In the genomic region with DNA sequence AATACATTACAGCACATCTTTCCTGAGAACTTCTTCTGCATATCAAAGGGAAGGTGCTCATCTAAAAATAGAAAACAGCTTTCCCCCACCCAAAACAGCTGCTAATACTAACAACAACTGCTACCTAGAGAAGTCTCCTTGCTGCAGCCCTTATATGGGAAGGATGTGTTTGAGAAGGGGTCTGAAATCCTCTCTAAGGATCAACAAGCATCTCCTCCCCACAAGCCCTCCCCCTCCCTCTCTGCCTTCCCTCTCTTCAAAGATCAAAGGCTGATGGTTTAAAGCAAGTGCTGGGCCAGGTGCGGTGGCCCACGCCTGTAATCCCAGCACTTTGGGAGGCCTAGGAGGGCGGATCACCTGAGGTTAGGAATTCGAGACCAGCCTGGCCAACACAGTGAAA, we compare ENCODE assay signal across 1 cellular context.
TF ChIP-seq lines count a peak whose summit lies in the region.

No MANE protein-coding gene starts in this region.

TF ChIP-seq in GM23338, 12 proteins besides CTCF, POLR2A, EP300 and RAD21:
- TF ChIP-seq, protein P1, sequence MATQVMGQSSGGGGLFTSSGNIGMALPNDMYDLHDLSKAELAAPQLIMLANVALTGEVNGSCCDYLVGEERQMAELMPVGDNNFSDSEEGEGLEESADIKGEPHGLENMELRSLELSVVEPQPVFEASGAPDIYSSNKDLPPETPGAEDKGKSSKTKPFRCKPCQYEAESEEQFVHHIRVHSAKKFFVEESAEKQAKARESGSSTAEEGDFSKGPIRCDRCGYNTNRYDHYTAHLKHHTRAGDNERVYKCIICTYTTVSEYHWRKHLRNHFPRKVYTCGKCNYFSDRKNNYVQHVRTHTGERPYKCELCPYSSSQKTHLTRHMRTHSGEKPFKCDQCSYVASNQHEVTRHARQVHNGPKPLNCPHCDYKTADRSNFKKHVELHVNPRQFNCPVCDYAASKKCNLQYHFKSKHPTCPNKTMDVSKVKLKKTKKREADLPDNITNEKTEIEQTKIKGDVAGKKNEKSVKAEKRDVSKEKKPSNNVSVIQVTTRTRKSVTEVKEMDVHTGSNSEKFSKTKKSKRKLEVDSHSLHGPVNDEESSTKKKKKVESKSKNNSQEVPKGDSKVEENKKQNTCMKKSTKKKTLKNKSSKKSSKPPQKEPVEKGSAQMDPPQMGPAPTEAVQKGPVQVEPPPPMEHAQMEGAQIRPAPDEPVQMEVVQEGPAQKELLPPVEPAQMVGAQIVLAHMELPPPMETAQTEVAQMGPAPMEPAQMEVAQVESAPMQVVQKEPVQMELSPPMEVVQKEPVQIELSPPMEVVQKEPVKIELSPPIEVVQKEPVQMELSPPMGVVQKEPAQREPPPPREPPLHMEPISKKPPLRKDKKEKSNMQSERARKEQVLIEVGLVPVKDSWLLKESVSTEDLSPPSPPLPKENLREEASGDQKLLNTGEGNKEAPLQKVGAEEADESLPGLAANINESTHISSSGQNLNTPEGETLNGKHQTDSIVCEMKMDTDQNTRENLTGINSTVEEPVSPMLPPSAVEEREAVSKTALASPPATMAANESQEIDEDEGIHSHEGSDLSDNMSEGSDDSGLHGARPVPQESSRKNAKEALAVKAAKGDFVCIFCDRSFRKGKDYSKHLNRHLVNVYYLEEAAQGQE (IDR thresholded peaks at IDR 0.05; ENCODE audit: unreplicated experiment), result no peak
- TF ChIP-seq EZH2 (IDR thresholded peaks at IDR 0.05; ENCODE audit: low read depth, unreplicated experiment) (no peak), NANOG (IDR thresholded peaks at IDR 0.05; ENCODE audit: borderline replicate concordance) (no peak), CREB1 (CRISPR knock-in tag; IDR thresholded peaks at IDR 0.05; ENCODE audit: low read depth) (no peak), STAT1 (IDR thresholded peaks at IDR 0.05; ENCODE audit: unreplicated experiment) (no peak), ZNF114 (CRISPR knock-in tag; IDR thresholded peaks at IDR 0.05) (no peak), EZH2phosphoT487 (IDR thresholded peaks at IDR 0.05; ENCODE audit: unreplicated experiment) (no peak)
- TF ChIP-seq, protein P2, sequence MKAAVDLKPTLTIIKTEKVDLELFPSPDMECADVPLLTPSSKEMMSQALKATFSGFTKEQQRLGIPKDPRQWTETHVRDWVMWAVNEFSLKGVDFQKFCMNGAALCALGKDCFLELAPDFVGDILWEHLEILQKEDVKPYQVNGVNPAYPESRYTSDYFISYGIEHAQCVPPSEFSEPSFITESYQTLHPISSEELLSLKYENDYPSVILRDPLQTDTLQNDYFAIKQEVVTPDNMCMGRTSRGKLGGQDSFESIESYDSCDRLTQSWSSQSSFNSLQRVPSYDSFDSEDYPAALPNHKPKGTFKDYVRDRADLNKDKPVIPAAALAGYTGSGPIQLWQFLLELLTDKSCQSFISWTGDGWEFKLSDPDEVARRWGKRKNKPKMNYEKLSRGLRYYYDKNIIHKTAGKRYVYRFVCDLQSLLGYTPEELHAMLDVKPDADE (IDR thresholded peaks at IDR 0.05), result no peak
- TF ChIP-seq, protein P3, sequence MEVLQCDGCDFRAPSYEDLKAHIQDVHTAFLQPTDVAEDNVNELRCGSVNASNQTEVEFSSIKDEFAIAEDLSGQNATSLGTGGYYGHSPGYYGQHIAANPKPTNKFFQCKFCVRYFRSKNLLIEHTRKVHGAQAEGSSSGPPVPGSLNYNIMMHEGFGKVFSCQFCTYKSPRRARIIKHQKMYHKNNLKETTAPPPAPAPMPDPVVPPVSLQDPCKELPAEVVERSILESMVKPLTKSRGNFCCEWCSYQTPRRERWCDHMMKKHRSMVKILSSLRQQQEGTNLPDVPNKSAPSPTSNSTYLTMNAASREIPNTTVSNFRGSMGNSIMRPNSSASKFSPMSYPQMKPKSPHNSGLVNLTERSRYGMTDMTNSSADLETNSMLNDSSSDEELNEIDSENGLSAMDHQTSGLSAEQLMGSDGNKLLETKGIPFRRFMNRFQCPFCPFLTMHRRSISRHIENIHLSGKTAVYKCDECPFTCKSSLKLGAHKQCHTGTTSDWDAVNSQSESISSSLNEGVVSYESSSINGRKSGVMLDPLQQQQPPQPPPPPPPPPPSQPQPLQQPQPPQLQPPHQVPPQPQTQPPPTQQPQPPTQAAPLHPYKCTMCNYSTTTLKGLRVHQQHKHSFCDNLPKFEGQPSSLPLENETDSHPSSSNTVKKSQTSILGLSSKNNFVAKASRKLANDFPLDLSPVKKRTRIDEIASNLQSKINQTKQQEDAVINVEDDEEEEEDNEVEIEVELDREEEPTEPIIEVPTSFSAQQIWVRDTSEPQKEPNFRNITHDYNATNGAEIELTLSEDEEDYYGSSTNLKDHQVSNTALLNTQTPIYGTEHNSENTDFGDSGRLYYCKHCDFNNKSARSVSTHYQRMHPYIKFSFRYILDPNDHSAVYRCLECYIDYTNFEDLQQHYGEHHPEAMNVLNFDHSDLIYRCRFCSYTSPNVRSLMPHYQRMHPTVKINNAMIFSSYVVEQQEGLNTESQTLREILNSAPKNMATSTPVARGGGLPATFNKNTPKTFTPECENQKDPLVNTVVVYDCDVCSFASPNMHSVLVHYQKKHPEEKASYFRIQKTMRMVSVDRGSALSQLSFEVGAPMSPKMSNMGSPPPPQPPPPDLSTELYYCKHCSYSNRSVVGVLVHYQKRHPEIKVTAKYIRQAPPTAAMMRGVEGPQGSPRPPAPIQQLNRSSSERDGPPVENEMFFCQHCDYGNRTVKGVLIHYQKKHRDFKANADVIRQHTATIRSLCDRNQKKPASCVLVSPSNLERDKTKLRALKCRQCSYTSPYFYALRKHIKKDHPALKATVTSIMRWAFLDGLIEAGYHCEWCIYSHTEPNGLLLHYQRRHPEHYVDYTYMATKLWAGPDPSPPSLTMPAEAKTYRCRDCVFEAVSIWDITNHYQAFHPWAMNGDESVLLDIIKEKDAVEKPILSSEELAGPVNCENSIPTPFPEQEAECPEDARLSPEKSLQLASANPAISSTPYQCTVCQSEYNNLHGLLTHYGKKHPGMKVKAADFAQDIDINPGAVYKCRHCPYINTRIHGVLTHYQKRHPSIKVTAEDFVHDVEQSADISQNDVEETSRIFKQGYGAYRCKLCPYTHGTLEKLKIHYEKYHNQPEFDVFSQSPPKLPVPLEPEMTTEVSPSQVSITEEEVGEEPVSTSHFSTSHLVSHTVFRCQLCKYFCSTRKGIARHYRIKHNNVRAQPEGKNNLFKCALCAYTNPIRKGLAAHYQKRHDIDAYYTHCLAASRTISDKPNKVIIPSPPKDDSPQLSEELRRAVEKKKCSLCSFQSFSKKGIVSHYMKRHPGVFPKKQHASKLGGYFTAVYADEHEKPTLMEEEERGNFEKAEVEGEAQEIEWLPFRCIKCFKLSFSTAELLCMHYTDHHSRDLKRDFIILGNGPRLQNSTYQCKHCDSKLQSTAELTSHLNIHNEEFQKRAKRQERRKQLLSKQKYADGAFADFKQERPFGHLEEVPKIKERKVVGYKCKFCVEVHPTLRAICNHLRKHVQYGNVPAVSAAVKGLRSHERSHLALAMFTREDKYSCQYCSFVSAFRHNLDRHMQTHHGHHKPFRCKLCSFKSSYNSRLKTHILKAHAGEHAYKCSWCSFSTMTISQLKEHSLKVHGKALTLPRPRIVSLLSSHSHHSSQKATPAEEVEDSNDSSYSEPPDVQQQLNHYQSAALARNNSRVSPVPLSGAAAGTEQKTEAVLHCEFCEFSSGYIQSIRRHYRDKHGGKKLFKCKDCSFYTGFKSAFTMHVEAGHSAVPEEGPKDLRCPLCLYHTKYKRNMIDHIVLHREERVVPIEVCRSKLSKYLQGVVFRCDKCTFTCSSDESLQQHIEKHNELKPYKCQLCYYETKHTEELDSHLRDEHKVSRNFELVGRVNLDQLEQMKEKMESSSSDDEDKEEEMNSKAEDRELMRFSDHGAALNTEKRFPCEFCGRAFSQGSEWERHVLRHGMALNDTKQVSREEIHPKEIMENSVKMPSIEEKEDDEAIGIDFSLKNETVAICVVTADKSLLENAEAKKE (CRISPR knock-in tag; IDR thresholded peaks at IDR 0.05), result no peak
